Comparison of ENCODE assay signal across 8 cellular contexts in the genomic region with DNA sequence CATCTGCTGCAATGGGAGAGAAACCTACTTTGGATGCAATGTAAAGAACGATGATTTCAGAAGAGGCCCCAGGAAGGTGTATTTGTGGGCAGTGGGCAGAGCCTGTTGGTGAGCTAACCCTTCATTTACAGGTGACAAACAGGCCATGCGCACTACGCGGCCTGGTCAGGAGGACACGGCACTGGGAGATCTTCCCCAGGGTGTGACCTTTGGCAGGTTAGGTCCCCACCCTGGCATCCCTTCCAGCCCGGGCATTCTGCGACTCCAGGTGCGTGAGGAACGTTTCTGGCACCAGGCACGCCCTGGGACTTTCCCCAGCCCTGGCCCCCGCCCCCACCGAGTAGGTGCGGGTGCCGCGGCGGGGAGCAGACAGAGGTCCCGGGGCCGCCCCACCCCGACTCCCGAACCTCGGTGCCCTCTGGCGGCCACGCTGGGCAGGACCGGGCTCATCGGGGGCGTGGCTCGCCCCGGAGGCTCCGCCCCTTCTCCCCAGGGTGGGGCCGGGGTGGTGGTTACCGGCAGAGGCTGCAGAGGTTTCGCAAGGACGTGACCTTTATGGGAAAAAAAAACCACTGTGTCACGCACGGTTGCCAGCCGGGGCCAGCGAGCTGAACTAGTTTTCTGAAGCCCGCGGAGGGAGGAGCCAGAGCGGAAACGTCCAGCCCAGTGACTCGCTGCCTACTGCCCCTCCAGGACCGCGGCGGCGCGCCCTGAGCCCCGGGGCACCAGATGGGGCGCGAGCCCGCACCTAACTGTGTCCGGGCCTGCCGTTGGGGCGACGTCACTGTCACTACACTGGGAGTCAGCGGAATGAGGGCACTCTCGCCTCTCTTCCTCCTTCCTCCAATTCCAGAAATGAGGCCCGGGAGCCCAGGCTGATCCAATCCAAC. TPM values are rescaled to one million over a fixed set of nuclear protein-coding genes. Genes with fewer than 3 reads are reported as not detected.
DNase-seq lines count a peak whose midpoint lies in the region; ATAC-seq and TF ChIP-seq lines count a peak whose summit lies in the region.

No MANE protein-coding gene starts in this region.

- H3K27ac Mint-ChIP-seq in CD8-positive, alpha-beta T cell = peak overlapping the region; percentile 60
- peak overlapping the region; percentile 76 for H3K27ac Mint-ChIP-seq in osteocyte (ENCODE audit: unreplicated experiment)

- intact Hi-C loops in CD8-positive, alpha-beta T cell (cut with DNase I, micrococcal nuclease) = loop anchor here (1.0 to 5.0 kb wide), 5 partner anchors 109 to 265 kb away; no protein-coding TSS in a partner anchor

- peak; percentile 59 for TF ChIP-seq CTCF in CD8-positive, alpha-beta T cell (IDR thresholded peaks at IDR 0.05)
- peak; percentile 33 to 75 (median 70) for TF ChIP-seq CTCF in gastroesophageal sphincter (IDR thresholded peaks at IDR 0.05)
- peak; percentile 67 for TF ChIP-seq CTCF in osteocyte (IDR thresholded peaks at IDR 0.05)
- TF ChIP-seq CTCF in thoracic aorta (IDR thresholded peaks at IDR 0.05) = peak; percentile 70

- peak overlapping the region; percentile 49 for H3K4me3 ChIP-seq in CD8-positive, alpha-beta T cell (ENCODE audit: low read depth, low read length)
- H3K4me3 ChIP-seq in gastroesophageal sphincter = peak overlapping the region; percentile 4 to 42
- H3K4me3 ChIP-seq in thoracic aorta = peak overlapping the region; percentile 63

- no peaks in the 10 kb centered on the region for H3K36me3 Mint-ChIP-seq in CD8-positive, alpha-beta T cell
- H3K36me3 Mint-ChIP-seq in osteocyte (ENCODE audit: unreplicated experiment) = no peaks in the 10 kb centered on the region

- H3K9me3 ChIP-seq in CD8-positive, alpha-beta T cell (ENCODE audit: low read length) = no peaks in the 10 kb centered on the region
- H3K9me3 ChIP-seq in gastroesophageal sphincter (no peaks in the 10 kb centered on the region), thoracic aorta (no peaks in the 10 kb centered on the region)

- no peaks in the 10 kb centered on the region for H3K36me3 ChIP-seq in CD8-positive, alpha-beta T cell (ENCODE audit: insufficient read depth, low read length)
- H3K36me3 ChIP-seq in gastroesophageal sphincter = no peaks in the 10 kb centered on the region
- H3K36me3 ChIP-seq in thoracic aorta = no peaks in the 10 kb centered on the region

- WGBS in gastroesophageal sphincter (ENCODE audit: low coverage in 1 of 2), 2 donors = no CpG with 5 or more reads among the region's 58 CpGs

- CTCF ChIA-PET in CD8-positive, alpha-beta T cell (lab: Charles Lee) = interaction anchor here (1.2 kb wide), 1 partner anchor 14 kb away, joined by 3 read pairs; no protein-coding TSS in a partner anchor

- H3K4me3 Mint-ChIP-seq in CD8-positive, alpha-beta T cell = peak overlapping the region; percentile 61
- peak overlapping the region; percentile 65 for H3K4me3 Mint-ChIP-seq in osteocyte (ENCODE audit: unreplicated experiment)

- peak; percentile 97 for ATAC-seq in CD8-positive, alpha-beta T cell
- ATAC-seq in GM19328 (IDR thresholded peaks at IDR 0.05; ENCODE audit: unreplicated experiment) (peak; percentile 81), HG03460 (IDR thresholded peaks at IDR 0.05; ENCODE audit: unreplicated experiment) (peak; percentile 84), gastroesophageal sphincter (peak; percentile 86), thoracic aorta (ENCODE audit: insufficient number of reproducible peaks, low FRiP score, low read depth) (peak; percentile 79)

- H3K27ac ChIP-seq in CD8-positive, alpha-beta T cell (ENCODE audit: low read depth, low read length) = no peak overlapping the region
- H3K27ac ChIP-seq in gastroesophageal sphincter = peak overlapping the region; percentile 21 to 82 (median 78)
- peak overlapping the region; percentile 70 to 81 for H3K27ac ChIP-seq in thoracic aorta

- no peak for TF ChIP-seq EP300 in gastroesophageal sphincter (IDR thresholded peaks at IDR 0.05)

- POLR2A ChIA-PET in CD8-positive, alpha-beta T cell (lab: Charles Lee) = no interaction called here

- H3K27me3 ChIP-seq in CD8-positive, alpha-beta T cell (ENCODE audit: insufficient read depth, low read length) = no peaks in the 10 kb centered on the region
- H3K27me3 ChIP-seq in gastroesophageal sphincter = no peaks in the 10 kb centered on the region
- no peaks in the 10 kb centered on the region for H3K27me3 ChIP-seq in thoracic aorta (replicated peaks; ENCODE audit: insufficient read depth)

- peaks cover 6% of the 10 kb centered on the region for H3K4me1 ChIP-seq in CD8-positive, alpha-beta T cell (ENCODE audit: insufficient read depth, low read length)
- H3K4me1 ChIP-seq in gastroesophageal sphincter = peaks cover 0 to 8% (median 0%) of the 10 kb centered on the region in 3 donors
- peaks cover 0 to 4% of the 10 kb centered on the region in 2 donors for H3K4me1 ChIP-seq in thoracic aorta (ENCODE audit: control insufficient read depth in 1 of 2, low read depth in 2 of 2)

- no peaks in the 10 kb centered on the region for H3K9me3 Mint-ChIP-seq in CD8-positive, alpha-beta T cell
- peaks cover 4% of the 10 kb centered on the region for H3K9me3 Mint-ChIP-seq in osteocyte (ENCODE audit: unreplicated experiment)

- H3K4me1 Mint-ChIP-seq in CD8-positive, alpha-beta T cell (ENCODE audit: low read depth) = peaks cover 5% of the 10 kb centered on the region
- H3K4me1 Mint-ChIP-seq in osteocyte (ENCODE audit: unreplicated experiment) = peaks cover 7% of the 10 kb centered on the region

- peak; percentile 39 to 41 for TF ChIP-seq POLR2A in gastroesophageal sphincter (IDR thresholded peaks at IDR 0.05)

- no peaks in the 10 kb centered on the region for H3K27me3 Mint-ChIP-seq in CD8-positive, alpha-beta T cell (ENCODE audit: low read depth)
- no peaks in the 10 kb centered on the region for H3K27me3 Mint-ChIP-seq in osteocyte (ENCODE audit: unreplicated experiment)

- DNase-seq in CD8-positive, alpha-beta T cell = peak; percentile 73 to 91 (median 80)
- DNase-seq in RPMI7951 (ENCODE audit: low read depth) = peak; percentile 93
- DNase-seq in activated gamma-delta T cell treated with Interleukin-2 at 50 U/mL for 16 hours = peak; percentile 82
- DNase-seq in osteocyte (ENCODE audit: extremely low spot score, unreplicated experiment) = peak; percentile 91
- peak; percentile 64 for DNase-seq in thoracic aorta (ENCODE audit: low spot score)

RNA-seq across cellular contexts. Expression of a gene that starts 5.0 kb away (rescaled TPM):
- not detected for total RNA-seq in CD8-positive, alpha-beta T cell
- not detected in 2 replicates for total RNA-seq in RPMI7951 (2014; rRNA removed; shearing (Covaris generic))
- total RNA-seq in gastroesophageal sphincter (not detected), osteocyte (not detected in 2 replicates), thoracic aorta (not detected)
